In genomic region chr10:51092402-51092801, GRCh38 we compare ENCODE assay signal across 10 cellular contexts. TPM values are rescaled to one million over a fixed set of nuclear protein-coding genes. Genes with fewer than 3 reads are reported as not detected.
DNase-seq lines count a peak whose midpoint lies in the region; ATAC-seq, FAIRE-seq and TF ChIP-seq lines count a peak whose summit lies in the region.
"Had no signal": no experiment of that assay in that cellular context is flagged by ENCODE, and none has a peak within 500 bp of the region (broad histone marks: within the 10 kb centered on the region; RNA-seq: fewer than 3 reads in every experiment).

No MANE protein-coding gene starts in this region.

- H3K27me3 ChIP-seq in GM23248 (replicated peaks; ENCODE audit: insufficient read depth) (no peaks in the 10 kb centered on the region), astrocyte (ENCODE audit: insufficient read depth, low read length) (no peaks in the 10 kb centered on the region), rectal smooth muscle tissue (ENCODE audit: control insufficient read depth, insufficient read depth, low read length) (no peaks in the 10 kb centered on the region)
- H3K27me3 ChIP-seq: neural progenitor cell had no signal

- peak; percentile 88 for ATAC-seq in left ventricle myocardium superior
- no peak for ATAC-seq in GM19463 (IDR thresholded peaks at IDR 0.05; ENCODE audit: unreplicated experiment)

- H3K27ac ChIP-seq in GM23248 (no peak overlapping the region), astrocyte (ENCODE audit: low read depth, low read length) (no peak overlapping the region), rectal smooth muscle tissue (ENCODE audit: low read depth, low read length) (peak overlapping the region; percentile 67)
- H3K27ac ChIP-seq: neural progenitor cell had no signal

- DNase-seq in GM23248, result peak; percentile 58
- DNase-seq in astrocyte (ENCODE audit: low read depth), result peak; percentile 62
- peak; percentile 79 for DNase-seq in left ventricle myocardium superior
- no peak for DNase-seq in activated CD4-positive, alpha-beta memory T cell treated with anti-CD3 and anti-CD28 coated beads, Interleukin-2, amount 10 ng/mL, durations not matched to agents 7 days and 5 days
- DNase-seq in HTR-8/SVneo (ENCODE audit: insufficient read length, low spot score), result no peak
- DNase-seq in NCI-H2081 (lab: John Stamatoyannopoulos, UW), result no peak

- H3K36me3 ChIP-seq in GM23248 (ENCODE audit: low read depth) (no peaks in the 10 kb centered on the region), astrocyte (ENCODE audit: insufficient read depth, low read length) (no peaks in the 10 kb centered on the region), rectal smooth muscle tissue (ENCODE audit: control insufficient read depth, insufficient read depth, low read length) (no peaks in the 10 kb centered on the region)
- H3K36me3 ChIP-seq: neural progenitor cell had no signal

- WGBS in GM23248 (ENCODE audit: low coverage in 1 of 2, low lambda C conversion rate in 2 of 2, missing lambda C conversion rate in 2 of 2), 2 experiments, result 64 to 66% methylated on average over 2 of the region's 2 CpGs

- POLR2A ChIA-PET in activated CD4-positive, alpha-beta memory T cell treated with anti-CD3 and anti-CD28 coated beads, Interleukin-2, amount 10 ng/mL, durations not matched to agents 7 days and 5 days (lab: Charles Lee), result no interaction called here

- H4K20me1 ChIP-seq in GM23248 (ENCODE audit: insufficient read depth) (no peaks in the 10 kb centered on the region), astrocyte (ENCODE audit: insufficient read depth, low read length) (no peaks in the 10 kb centered on the region)

- no peak overlapping the region for H3K4me3 ChIP-seq in GM23248
- H3K4me3 ChIP-seq in astrocyte (ENCODE audit: insufficient read depth, low read depth, low read length), result no peak overlapping the region
- H3K4me3 ChIP-seq in rectal smooth muscle tissue (ENCODE audit: low read length), result no peak overlapping the region
- H3K4me3 ChIP-seq: neural progenitor cell had no signal

- CTCF ChIA-PET in activated CD4-positive, alpha-beta memory T cell treated with anti-CD3 and anti-CD28 coated beads, Interleukin-2, amount 10 ng/mL, durations not matched to agents 7 days and 5 days (lab: Charles Lee), result no interaction called here

- H3K4me1 Mint-ChIP-seq in astrocyte (ENCODE audit: low read depth, unreplicated experiment), result peaks cover 4% of the 10 kb centered on the region
- H3K4me1 Mint-ChIP-seq in activated CD4-positive, alpha-beta memory T cell treated with anti-CD3 and anti-CD28 coated beads, Interleukin-2, amount 10 ng/mL, durations not matched to agents 7 days and 5 days, result no peaks in the 10 kb centered on the region
- H3K4me1 Mint-ChIP-seq: CD14-positive monocyte, neural progenitor cell had no signal

- H3K4me2 ChIP-seq in GM23248 (ENCODE audit: unreplicated experiment), result no peak overlapping the region
- no peak overlapping the region for H3K4me2 ChIP-seq in astrocyte (ENCODE audit: low read length)
- H3K4me2 ChIP-seq: neural progenitor cell had no signal

- no peak overlapping the region for H3K9ac ChIP-seq in GM23248
- H3K9ac ChIP-seq in astrocyte (ENCODE audit: low read length), result no peak overlapping the region
- no peak overlapping the region for H3K9ac ChIP-seq in rectal smooth muscle tissue (ENCODE audit: low read length)
- H3K9ac ChIP-seq: neural progenitor cell had no signal

- H3F3A ChIP-seq in GM23248 (ENCODE audit: insufficient read depth), result no peaks in the 10 kb centered on the region

- intact Hi-C loops in left ventricle myocardium superior (cut with micrococcal nuclease), result no loop called here

- H3K27ac Mint-ChIP-seq in astrocyte (ENCODE audit: unreplicated experiment), result no peak overlapping the region
- no peak overlapping the region for H3K27ac Mint-ChIP-seq in activated CD4-positive, alpha-beta memory T cell treated with anti-CD3 and anti-CD28 coated beads, Interleukin-2, amount 10 ng/mL, durations not matched to agents 7 days and 5 days
- H3K27ac Mint-ChIP-seq: CD14-positive monocyte, neural progenitor cell had no signal

- no peaks in the 10 kb centered on the region for H3K9me3 Mint-ChIP-seq in astrocyte (ENCODE audit: unreplicated experiment)
- no peaks in the 10 kb centered on the region for H3K9me3 Mint-ChIP-seq in activated CD4-positive, alpha-beta memory T cell treated with anti-CD3 and anti-CD28 coated beads, Interleukin-2, amount 10 ng/mL, durations not matched to agents 7 days and 5 days
- H3K9me3 Mint-ChIP-seq: CD14-positive monocyte, neural progenitor cell had no signal

- FAIRE-seq in astrocyte (lab: Jason Lieb, UNC) (no peak), HTR-8/SVneo (lab: Jason Lieb, UNC) (no peak)

- H3K9me2 ChIP-seq in GM23248 (ENCODE audit: insufficient read depth), result no peaks in the 10 kb centered on the region

- in situ Hi-C loops in GM23248 (cut with MboI), result no loop called here

- no peaks in the 10 kb centered on the region for H3K36me3 Mint-ChIP-seq in astrocyte (ENCODE audit: low read depth, unreplicated experiment)
- H3K36me3 Mint-ChIP-seq in activated CD4-positive, alpha-beta memory T cell treated with anti-CD3 and anti-CD28 coated beads, Interleukin-2, amount 10 ng/mL, durations not matched to agents 7 days and 5 days (ENCODE audit: low read depth), result no peaks in the 10 kb centered on the region
- H3K36me3 Mint-ChIP-seq: CD14-positive monocyte, neural progenitor cell had no signal

- H3K9me3 ChIP-seq in GM23248 (ENCODE audit: low read depth) (no peaks in the 10 kb centered on the region), astrocyte (ENCODE audit: insufficient read depth, low read depth, low read length) (no peaks in the 10 kb centered on the region)

- TF ChIP-seq CTCF in astrocyte (IDR thresholded peaks at IDR 0.05; ENCODE audit: insufficient read depth, low read depth, low read length), result no peak

- H3K4me1 ChIP-seq in GM23248 (ENCODE audit: insufficient read depth) (peaks cover 3% of the 10 kb centered on the region; the same call in 1 of the 2 replicates), astrocyte (ENCODE audit: insufficient read depth, low read length) (no peaks in the 10 kb centered on the region), rectal smooth muscle tissue (ENCODE audit: control insufficient read depth, insufficient read depth, low read length) (peaks cover 20% of the 10 kb centered on the region)
- H3K4me1 ChIP-seq: neural progenitor cell had no signal

- H2AFZ ChIP-seq in GM23248, result no peak overlapping the region
- H2AFZ ChIP-seq in astrocyte (ENCODE audit: low read depth, low read length), result no peak overlapping the region
- H2AFZ ChIP-seq: neural progenitor cell had no signal

- H3K4me3 Mint-ChIP-seq in astrocyte (ENCODE audit: unreplicated experiment), result no peak overlapping the region
- H3K4me3 Mint-ChIP-seq in activated CD4-positive, alpha-beta memory T cell treated with anti-CD3 and anti-CD28 coated beads, Interleukin-2, amount 10 ng/mL, durations not matched to agents 7 days and 5 days, result no peak overlapping the region
- H3K4me3 Mint-ChIP-seq: CD14-positive monocyte, neural progenitor cell had no signal

- H3K79me2 ChIP-seq in GM23248 (ENCODE audit: insufficient read depth), result peaks cover 65% of the 10 kb centered on the region
- no peaks in the 10 kb centered on the region for H3K79me2 ChIP-seq in astrocyte (ENCODE audit: insufficient read depth, low read length)

- H3K27me3 Mint-ChIP-seq in astrocyte (ENCODE audit: low read depth, unreplicated experiment), result no peaks in the 10 kb centered on the region
- no peaks in the 10 kb centered on the region for H3K27me3 Mint-ChIP-seq in activated CD4-positive, alpha-beta memory T cell treated with anti-CD3 and anti-CD28 coated beads, Interleukin-2, amount 10 ng/mL, durations not matched to agents 7 days and 5 days

RNA-seq across cellular contexts. Expression of gene PRKG1, which starts 18.1 kb away (rescaled TPM):
- total RNA-seq in GM23248 (2014; rRNA removed; shearing (Covaris generic)), result 21.8 TPM in 2 replicates
- polyA plus RNA-seq in GM23248 (2016; fragmentation: Nextera tagmentation; extraction: Ambion mirVana), result 9.4 and 10.7 TPM in 2 replicates
- total RNA-seq in astrocyte (2.8 and 3.1 TPM in 2 replicates), left ventricle myocardium superior (24.9 TPM)
- not detected for total RNA-seq in activated CD4-positive, alpha-beta memory T cell treated with anti-CD3 and anti-CD28 coated beads, Interleukin-2, amount 10 ng/mL, durations not matched to agents 7 days and 5 days
- polyA plus RNA-seq: CD14-positive monocyte had no signal

Comparison
In these comparisons a context has a peak if more than half of its experiments do, and no peak if none do; other contexts are left out.
1. DNase-seq: peak in GM23248 (single experiment), astrocyte (single experiment) and left ventricle myocardium superior (single experiment); none in activated CD4-positive, alpha-beta memory T cell treated with anti-CD3 and anti-CD28 coated beads, Interleukin-2, amount 10 ng/mL, durations not matched to agents 7 days and 5 days (single experiment), HTR-8/SVneo (single experiment) and NCI-H2081 (0 of 2).